In genomic region chr18:54938506-54938905, GRCh38 we compare ENCODE assay signal across 37 cellular contexts. TPM values are rescaled to one million over a fixed set of nuclear protein-coding genes. Genes with fewer than 3 reads are reported as not detected.
A peak's percentile ranks its signal among the peaks of the same experiment; 100 is the strongest.
DNase-seq lines count a peak whose midpoint lies in the region; ATAC-seq, FAIRE-seq and TF ChIP-seq lines count a peak whose summit lies in the region.
"Had no signal": no experiment of that assay in that cellular context is flagged by ENCODE, and none has a peak within 500 bp of the region (broad histone marks: within the 10 kb centered on the region; RNA-seq: fewer than 3 reads in every experiment).

No MANE protein-coding gene starts in this region.

- TF ChIP-seq RAD21 in HepG2 (CRISPR knock-in tag; IDR thresholded peaks at IDR 0.05): no peak
- TF ChIP-seq RAD21 in K562 (CRISPR knock-in tag; conservative IDR thresholded peaks at IDR 0.05 in 1 of 2, IDR thresholded peaks at IDR 0.05 in 1 of 2): no peak

- H3K27me3 ChIP-seq in HepG2 (ENCODE audit: control insufficient read depth in 1 of 2, insufficient read depth in 2 of 2, low read length in 2 of 2) (no peaks in the 10 kb centered on the region), right lobe of liver (no peaks in the 10 kb centered on the region), K562 (ENCODE audit: control insufficient read depth in 2 of 2, insufficient read depth in 2 of 2, low read length in 2 of 2) (no peaks in the 10 kb centered on the region)
- H3K27me3 ChIP-seq: BE2C; BLaER1; BLaER1 treated with 17β-estradiol and CSF1 and Interleukin-3, amounts not matched to agents 10 nM and 100 nM had no signal

- WGBS in HepG2 (ENCODE audit: low lambda C conversion rate): 96% methylated on average over 3 of the region's 3 CpGs
- 92% methylated on average over 1 of the region's 3 CpGs for WGBS in right lobe of liver (ENCODE audit: insufficient coverage, low coverage, low lambda C conversion rate, missing lambda C conversion rate)
- 39% methylated on average over 3 of the region's 3 CpGs for whole genome bisulfite sequencing in K562 (ENCODE audit: insufficient coverage, low coverage, missing lambda C conversion rate)

- no peak overlapping the region for H3K27ac ChIP-seq in HepG2 (ENCODE audit: extremely low read length, insufficient read depth, low read length)
- H3K27ac ChIP-seq in right lobe of liver: no peak overlapping the region
- no peak overlapping the region for H3K27ac ChIP-seq in K562 (ENCODE audit: extremely low read depth, low read depth, low read length)
- H3K27ac ChIP-seq: 22Rv1; A549; BLaER1; BLaER1 treated with 17β-estradiol and CSF1 and Interleukin-3, amounts not matched to agents 10 nM and 100 nM; C4-2B had no signal

- H3K36me3 ChIP-seq in HepG2 (replicated peaks in 1 of 2; ENCODE audit: control insufficient read depth in 1 of 2, insufficient read depth in 2 of 2, low read length in 2 of 2) (peaks cover 6 to 25% of the 10 kb centered on the region in 2 experiments; a peak in 4 of 5 replicates), right lobe of liver (peaks cover 0 to 3% (median 1%) of the 10 kb centered on the region in 4 donors), K562 (ENCODE audit: control insufficient read depth, insufficient read depth, low read length) (no peaks in the 10 kb centered on the region)
- H3K36me3 ChIP-seq: BE2C; BLaER1; BLaER1 treated with 17β-estradiol and CSF1 and Interleukin-3, amounts not matched to agents 10 nM and 100 nM had no signal

- H3K27me3 Mint-ChIP-seq in activated CD4-positive, alpha-beta T cell treated with anti-CD3 and anti-CD28 coated beads, Interleukin-2, amount 10 ng/mL, durations not matched to agents 24 days and 14 days: peaks cover 5% of the 10 kb centered on the region
- H3K27me3 Mint-ChIP-seq: B cell; CD4-positive, alpha-beta memory T cell; CD4-positive, alpha-beta T cell; CD8-positive, alpha-beta memory T cell had no signal

- no peaks in the 10 kb centered on the region for H3K9me1 ChIP-seq in K562 (ENCODE audit: control insufficient read depth, insufficient read depth, low read length)

- no peak for TF ChIP-seq CTCF in HepG2 (CRISPR knock-in tag; IDR thresholded peaks at IDR 0.05)
- TF ChIP-seq CTCF in right lobe of liver (IDR thresholded peaks at IDR 0.05): no peak
- TF ChIP-seq CTCF in K562 (IDR thresholded peaks at IDR 0.05 in 2 of 3, conservative IDR thresholded peaks at IDR 0.05 in 1 of 3; ENCODE audit: insufficient read depth in 2 of 3, low read depth in 1 of 3, low read length in 3 of 3): no peak

- H3K4me3 ChIP-seq in HepG2 (replicated peaks in 1 of 3; ENCODE audit: insufficient read depth in 1 of 3, low read depth in 2 of 3, low read length in 3 of 3): no peak overlapping the region
- H3K4me3 ChIP-seq in right lobe of liver: no peak overlapping the region
- H3K4me3 ChIP-seq in K562: no peak overlapping the region
- H3K4me3 ChIP-seq: A549; BLaER1; BLaER1 treated with 17β-estradiol and CSF1 and Interleukin-3, amounts not matched to agents 10 nM and 100 nM had no signal

- peaks cover 13% of the 10 kb centered on the region for H3K4me1 ChIP-seq in HepG2 (ENCODE audit: insufficient read depth, low read length)
- H3K4me1 ChIP-seq in right lobe of liver: no peaks in the 10 kb centered on the region
- no peaks in the 10 kb centered on the region for H3K4me1 ChIP-seq in K562 (replicated peaks in 1 of 2; ENCODE audit: control insufficient read depth in 2 of 2, insufficient read depth in 2 of 2, low read length in 2 of 2)
- H3K4me1 ChIP-seq: A549; BE2C; BLaER1; BLaER1 treated with 17β-estradiol and CSF1 and Interleukin-3, amounts not matched to agents 10 nM and 100 nM; Caco-2 had no signal

- no peak for TF ChIP-seq POLR2A in HepG2 (IDR thresholded peaks at IDR 0.05; ENCODE audit: insufficient read depth in 1 of 2, low read depth in 2 of 2, low read length in 2 of 2)
- no peak for TF ChIP-seq POLR2A in right lobe of liver (IDR thresholded peaks at IDR 0.05)
- TF ChIP-seq POLR2A in K562 (conservative IDR thresholded peaks at IDR 0.05): no peak

- POLR2A ChIA-PET in HepG2 (lab: Yijun Ruan, JAX): no interaction called here
- POLR2A ChIA-PET in K562 (lab: Yijun Ruan, JAX): interaction anchor here (0.5 kb wide), 1 partner anchor 180 kb away, joined by 3 read pairs; no protein-coding TSS in a partner anchor

- no peak overlapping the region for H3K4me3 Mint-ChIP-seq in activated CD4-positive, alpha-beta T cell treated with anti-CD3 and anti-CD28 coated beads, Interleukin-2, amount 10 ng/mL, durations not matched to agents 24 days and 14 days
- H3K4me3 Mint-ChIP-seq: B cell; CD14-positive monocyte; CD4-positive, alpha-beta memory T cell; CD4-positive, alpha-beta T cell; CD4-positive, CD25-positive, alpha-beta regulatory T cell; CD8-positive, alpha-beta memory T cell; CD8-positive, alpha-beta T cell had no signal

- BruUV-seq in HepG2 (replicated peaks; lab: Mats Ljungman, UMichigan) (no TSS peak), K562 (replicated peaks; lab: Mats Ljungman, UMichigan) (no TSS peak)

- no peaks in the 10 kb centered on the region for H3K9me3 Mint-ChIP-seq in activated CD4-positive, alpha-beta T cell treated with anti-CD3 and anti-CD28 coated beads, Interleukin-2, amount 10 ng/mL, durations not matched to agents 24 days and 14 days
- H3K9me3 Mint-ChIP-seq: CD14-positive monocyte; CD4-positive, alpha-beta memory T cell; CD4-positive, alpha-beta T cell; CD8-positive, alpha-beta memory T cell; CD8-positive, alpha-beta T cell had no signal

- H3K79me2 ChIP-seq in HepG2 (ENCODE audit: insufficient read depth, low read length) (no peaks in the 10 kb centered on the region), K562 (ENCODE audit: control insufficient read depth, insufficient read depth, low read length) (no peaks in the 10 kb centered on the region)

- no peak overlapping the region for H3K27ac Mint-ChIP-seq in activated CD4-positive, alpha-beta T cell treated with anti-CD3 and anti-CD28 coated beads, Interleukin-2, amount 10 ng/mL, durations not matched to agents 24 days and 14 days
- H3K27ac Mint-ChIP-seq: B cell; CD14-positive monocyte; CD4-positive, alpha-beta memory T cell; CD4-positive, alpha-beta T cell; CD4-positive, CD25-positive, alpha-beta regulatory T cell; CD8-positive, alpha-beta memory T cell; CD8-positive, alpha-beta T cell had no signal

- H4K20me1 ChIP-seq in HepG2 (ENCODE audit: insufficient read depth, low read length) (no peaks in the 10 kb centered on the region), K562 (replicated peaks; ENCODE audit: control insufficient read depth, insufficient read depth, low read length) (no peaks in the 10 kb centered on the region)
- H4K20me1 ChIP-seq: BLaER1; BLaER1 treated with 17β-estradiol and CSF1 and Interleukin-3, amounts not matched to agents 10 nM and 100 nM had no signal

- H3K4me1 Mint-ChIP-seq in activated CD4-positive, alpha-beta T cell treated with anti-CD3 and anti-CD28 coated beads, Interleukin-2, amount 10 ng/mL, durations not matched to agents 24 days and 14 days: peaks cover 2% of the 10 kb centered on the region
- H3K4me1 Mint-ChIP-seq: B cell; CD14-positive monocyte; CD4-positive, alpha-beta memory T cell; CD4-positive, CD25-positive, alpha-beta regulatory T cell; CD8-positive, alpha-beta memory T cell had no signal

- intact Hi-C loops in activated CD4-positive, alpha-beta T cell treated with anti-CD3 and anti-CD28 coated beads, Interleukin-2, amount 10 ng/mL, durations not matched to agents 24 days and 14 days (cut with micrococcal nuclease): no loop called here
- intact Hi-C loops in HepG2 (cut with micrococcal nuclease; ENCODE audit: unreplicated experiment): no loop called here
- intact Hi-C loops in right lobe of liver (cut with DNase I): no loop called here
- intact Hi-C loops in K562 (cut with micrococcal nuclease): no loop called here

- H3K9ac ChIP-seq in HepG2 (ENCODE audit: insufficient read depth, low read depth, low read length) (no peak overlapping the region), K562 (ENCODE audit: insufficient read depth in 1 of 2, low read depth in 2 of 2, low read length in 2 of 2) (no peak overlapping the region)
- H3K9ac ChIP-seq: BLaER1; BLaER1 treated with 17β-estradiol and CSF1 and Interleukin-3, amounts not matched to agents 10 nM and 100 nM had no signal

- no peaks in the 10 kb centered on the region for H3K36me3 Mint-ChIP-seq in activated CD4-positive, alpha-beta T cell treated with anti-CD3 and anti-CD28 coated beads, Interleukin-2, amount 10 ng/mL, durations not matched to agents 24 days and 14 days (ENCODE audit: low read depth)
- H3K36me3 Mint-ChIP-seq: CD14-positive monocyte; CD4-positive, alpha-beta memory T cell; CD4-positive, CD25-positive, alpha-beta regulatory T cell; CD8-positive, alpha-beta memory T cell; CD8-positive, alpha-beta T cell had no signal

- ATAC-seq in HepG2 (no peak), right lobe of liver (no peak), K562 (no peak), GM21786 (IDR thresholded peaks at IDR 0.05; ENCODE audit: unreplicated experiment) (no peak)
- ATAC-seq: A549; CD8-positive, alpha-beta T cell had no signal

- CTCF ChIA-PET in HepG2 (lab: Yijun Ruan, JAX; ENCODE audit: low intra/inter-chr PET ratio, low total read pairs): no interaction called here
- CTCF ChIA-PET in K562 (lab: Yijun Ruan, JAX; ENCODE audit: low intra/inter-chr PET ratio): no interaction called here

- TF ChIP-seq EP300 in HepG2 (IDR thresholded peaks at IDR 0.05; ENCODE audit: low read depth in 2 of 2, low read length in 2 of 2): no peak
- no peak for TF ChIP-seq EP300 in HepG2 (CRISPR knock-in tag; IDR thresholded peaks at IDR 0.05; ENCODE audit: borderline replicate concordance)
- TF ChIP-seq EP300 in K562 (IDR thresholded peaks at IDR 0.05; ENCODE audit: low read length): no peak

- FAIRE-seq in HepG2 (lab: Jason Lieb, UNC): no peak
- FAIRE-seq in K562 (lab: Jason Lieb, UNC): no peak
- FAIRE-seq: A204.1, A549 had no signal

- H2AFZ ChIP-seq in HepG2 (ENCODE audit: low read length) (no peak overlapping the region), K562 (ENCODE audit: low read depth, low read length) (no peak overlapping the region)

- no peaks in the 10 kb centered on the region for H3K9me3 ChIP-seq in HepG2 (ENCODE audit: low read length)
- no peaks in the 10 kb centered on the region for H3K9me3 ChIP-seq in right lobe of liver
- H3K9me3 ChIP-seq in K562 (replicated peaks; ENCODE audit: control insufficient read depth, insufficient read depth, low read depth, low read length): no peaks in the 10 kb centered on the region
- H3K9me3 ChIP-seq: A549; BE2C; BLaER1; BLaER1 treated with 17β-estradiol and CSF1 and Interleukin-3, amounts not matched to agents 10 nM and 100 nM; Caco-2 had no signal

- in situ Hi-C loops in HepG2 (cut with HindIII; ENCODE audit: extremely low pct_ligation_motif_present, low pct_unique_long_range_greater_than_20kb) (no loop called here), K562 (cut with MboI) (no loop called here)

- DNase-seq in NCI-H1417 (lab: John Stamatoyannopoulos, UW): peak in 2 of 3 experiments; percentile 17 to 58
- DNase-seq in NCI-H1417 treated with DMSO at 0.1 percent for 48 hours (lab: John Stamatoyannopoulos, UW): no peak
- DNase-seq in activated CD4-positive, alpha-beta T cell treated with anti-CD3 and anti-CD28 coated beads, Interleukin-2, amount 10 ng/mL, durations not matched to agents 24 days and 14 days: peak; percentile 13
- DNase-seq in activated CD4-positive, alpha-beta T cell treated with anti-CD3 and anti-CD28 coated beads for 48 hours: no peak
- no peak for DNase-seq in HepG2 (ENCODE audit: low spot score)
- DNase-seq in right lobe of liver: no peak
- no peak for DNase-seq in K562 (ENCODE audit: extremely low read depth in 1 of 4, low spot score in 3 of 4)
- DNase-seq: 8988T; ACHN; AML-193; BE2C; C1 segment of cervical spinal cord; Caco-2; Calu3; CD4-positive, alpha-beta memory T cell; CD4-positive, alpha-beta T cell; CD4-positive, CD25-positive, alpha-beta regulatory T cell; CD8-positive, alpha-beta memory T cell; CD8-positive, alpha-beta T cell; COR-L47; DMS 273 treated with DMSO at 0.1 percent for 48 hours; DMS153; DMS53; DMS79; DMS79 treated with DMSO at 0.1 percent for 48 hours; DND-41; EL had no signal

- no peak overlapping the region for H3K4me2 ChIP-seq in HepG2 (ENCODE audit: low read depth, low read length)
- no peak overlapping the region for H3K4me2 ChIP-seq in K562 (ENCODE audit: insufficient read depth, low read length)
- H3K4me2 ChIP-seq: A549; BLaER1; BLaER1 treated with 17β-estradiol and CSF1 and Interleukin-3, amounts not matched to agents 10 nM and 100 nM had no signal

RNA-seq across cellular contexts. Expression of gene CCDC68, which starts 20.8 kb away (rescaled TPM):
- total RNA-seq in activated CD4-positive, alpha-beta T cell treated with anti-CD3 and anti-CD28 coated beads, Interleukin-2, amount 10 ng/mL, durations not matched to agents 24 days and 14 days: not detected in 2 replicates
- total RNA-seq in HepG2 (2016; rRNA removed; fragmentation: Illumina TruSeq; extraction: Trizol) (4.6 and 4.9 TPM in 2 replicates), right lobe of liver (10 to 100 TPM in 3 of 6 experiments, 1 to 10 TPM in 3; 3.1 to 17.3 (median 9.3) TPM), K562 (2014; rRNA removed) (0.78 and 1.9 TPM in 2 replicates), K562 (2014; rRNA removed; fragmentation: Illumina TruSeq; extraction: Trizol) (1.8 and 2.4 TPM in 2 replicates), K562 (2015; rRNA removed; fragmentation: Illumina TruSeq; extraction: Trizol) (1.5 and 1.7 TPM in 2 replicates), K562 (2021) (0.74 and 1.3 TPM in 2 replicates)
- total RNA-seq in HepG2 (2016; cell fraction: cytosol; rRNA removed; fragmentation: Illumina TruSeq; extraction: Trizol; ENCODE audit: low read depth): 2.6 and 2.8 TPM in 2 replicates
- 4.5 and 4.9 TPM in 2 replicates for total RNA-seq in HepG2 (2016; cell fraction: insoluble cytoplasmic fraction; rRNA removed; fragmentation: Illumina TruSeq; extraction: Trizol)
- 4.2 and 5.0 TPM in 2 replicates for total RNA-seq in HepG2 (2016; cell fraction: membrane; rRNA removed; fragmentation: Illumina TruSeq; extraction: Trizol)
- 6.5 and 6.9 TPM in 2 replicates for total RNA-seq in HepG2 (2016; cell fraction: nucleus; rRNA removed; fragmentation: Illumina TruSeq; extraction: Trizol)
- polyA plus RNA-seq in HepG2 (2011; rRNA removed) (10.9 and 13.3 TPM in 2 replicates), K562 (2011; rRNA removed) (0.85 and 4.5 TPM in 2 replicates), K562 (2014; fragmentation: Illumina TruSeq; extraction: Trizol) (1.4 and 1.8 TPM in 2 replicates), K562 (2014; fragmentation: Nextera tagmentation; extraction: Ambion mirVana) (under 1 TPM; 0.28 TPM), K562 (2014; rRNA removed) (1.1 and 2.1 TPM in 2 replicates)
- polyA plus RNA-seq in HepG2 (2011; cell fraction: cytosol; rRNA removed): 3.3 and 5.0 TPM in 2 replicates
- polyA plus RNA-seq in HepG2 (2011; cell fraction: nucleus; rRNA removed): 19.7 and 21.0 TPM in 2 replicates
- 13.4 and 15.8 TPM in 2 replicates for polyA plus RNA-seq in HepG2 (2012)
- polyA plus RNA-seq in HepG2 (2016; cell fraction: cytosol; fragmentation: Illumina TruSeq; extraction: Trizol; ENCODE audit: low read depth): 2.5 and 3.0 TPM in 2 replicates
- 3.8 TPM in 2 replicates for polyA plus RNA-seq in HepG2 (2016; cell fraction: insoluble cytoplasmic fraction; fragmentation: Illumina TruSeq; extraction: Trizol; ENCODE audit: low read depth)
- polyA plus RNA-seq in HepG2 (2016; cell fraction: membrane; fragmentation: Illumina TruSeq; extraction: Trizol; ENCODE audit: low read depth): 2.8 and 3.0 TPM in 2 replicates
- polyA plus RNA-seq in HepG2 (2016; cell fraction: nucleus; fragmentation: Illumina TruSeq; extraction: Trizol; ENCODE audit: insufficient read depth, low read depth): 5.3 and 6.1 TPM in 2 replicates
- 4.1 and 5.9 TPM in 2 replicates for polyA minus RNA-seq in HepG2 (2011; rRNA and poly(A)+ RNA removed; ENCODE audit: low replicate concordance)
- polyA minus RNA-seq in HepG2 (2011; cell fraction: cytosol; rRNA and poly(A)+ RNA removed): 5.6 and 7.5 TPM in 2 replicates
- 51.3 and 53.7 TPM in 2 replicates for polyA minus RNA-seq in HepG2 (2011; cell fraction: nucleus; rRNA and poly(A)+ RNA removed)
- total RNA-seq in K562 (2011; cell fraction: chromatin; rRNA removed; ENCODE audit: low replicate concordance): 4.2 and 15.6 TPM in 2 replicates
- 0.67 and 1.3 TPM in 2 replicates for total RNA-seq in K562 (2011; cell fraction: nucleolus; rRNA removed)
- 5.0 and 5.8 TPM in 2 replicates for total RNA-seq in K562 (2011; cell fraction: nucleoplasm; rRNA removed)
- 0.27 and 0.72 TPM in 2 replicates for polyA plus RNA-seq in K562 (2011; cell fraction: cytosol; rRNA removed)
- 2.1 and 6.9 TPM in 2 replicates for polyA plus RNA-seq in K562 (2011; cell fraction: nucleus; rRNA removed)
- polyA plus RNA-seq in K562 (2012): 0.76 and 0.96 TPM in 2 replicates
- polyA minus RNA-seq in K562 (2011; rRNA and poly(A)+ RNA removed): 1.9 and 4.2 TPM in 2 replicates
- polyA minus RNA-seq in K562 (2011; cell fraction: cytosol; rRNA and poly(A)+ RNA removed): 2.2 TPM in 1 of 2 replicates, not detected in the other
- 2.4 and 6.7 TPM in 2 replicates for polyA minus RNA-seq in K562 (2011; cell fraction: nucleus; rRNA and poly(A)+ RNA removed)
- total RNA-seq: A673; CD4-positive, alpha-beta T cell; CD4-positive, CD25-positive, alpha-beta regulatory T cell; CD8-positive, alpha-beta memory T cell; CD8-positive, alpha-beta T cell had no signal
- polyA plus RNA-seq: CD4-positive, alpha-beta memory T cell; CD4-positive, CD25-positive, alpha-beta regulatory T cell; CD8-positive, alpha-beta memory T cell had no signal

Comparison
In these comparisons a context has a peak if more than half of its experiments do, and no peak if none do; other contexts are left out.
1. DNase-seq: peak in NCI-H1417 (2 of 3) and activated CD4-positive, alpha-beta T cell treated with anti-CD3 and anti-CD28 coated beads, Interleukin-2, amount 10 ng/mL, durations not matched to agents 24 days and 14 days (single experiment); none in NCI-H1417 treated with DMSO at 0.1 percent for 48 hours (single experiment), activated CD4-positive, alpha-beta T cell treated with anti-CD3 and anti-CD28 coated beads for 48 hours (single experiment), HepG2 (single experiment), right lobe of liver (0 of 3) and K562 (0 of 4).